8 cellular contexts compared by ENCODE assay signal in genomic region chr14:68784298-68784910, GRCh38. TPM values are rescaled to one million over a fixed set of nuclear protein-coding genes. Genes with fewer than 3 reads are reported as not detected.
DNase-seq lines count a peak whose midpoint lies in the region; ATAC-seq and TF ChIP-seq lines count a peak whose summit lies in the region.

No MANE protein-coding gene starts in this region.

- ATAC-seq in stimulated activated effector memory CD8-positive, alpha-beta T cell treated with anti-CD3 and anti-CD28 coated beads, Interleukin-12 subunit alpha, Interleukin-12 subunit beta, amount 100 ng/mL, for 72 hours, result no peak

- peaks cover 0 to 28% (median 19%) of the 10 kb centered on the region in 4 donors for H3K36me3 ChIP-seq in esophagus muscularis mucosa
- H3K36me3 ChIP-seq in rectal smooth muscle tissue (ENCODE audit: control insufficient read depth, insufficient read depth, low read length), result peaks cover 10% of the 10 kb centered on the region

- TF ChIP-seq EP300 in esophagus muscularis mucosa (IDR thresholded peaks at IDR 0.05), result no peak

- peak; percentile 99 for DNase-seq in Caki2 (ENCODE audit: low read depth)
- peak; percentile 81 for DNase-seq in HuH-7.5 (ENCODE audit: low spot score)
- DNase-seq in esophagus muscularis mucosa (ENCODE audit: extremely low spot score), result peak; percentile 90
- DNase-seq in NCI-H446 (lab: John Stamatoyannopoulos, UW), result no peak
- DNase-seq in G401 (ENCODE audit: low spot score), result no peak
- DNase-seq in stimulated activated effector memory CD8-positive, alpha-beta T cell treated with anti-CD3 and anti-CD28 coated beads, Interleukin-12 subunit alpha, Interleukin-12 subunit beta, amount 100 ng/mL, for 72 hours (ENCODE audit: low spot score in 2 of 2), result no peak
- DNase-seq in NCI-H82 treated with DMSO at 0.1 percent for 48 hours (lab: John Stamatoyannopoulos, UW; ENCODE audit: unreplicated experiment), result no peak

- no peak overlapping the region for H3K4me3 ChIP-seq in esophagus muscularis mucosa
- peak overlapping the region; percentile 2 for H3K4me3 ChIP-seq in rectal smooth muscle tissue (ENCODE audit: low read length)

- peaks cover 84% of the 10 kb centered on the region for H3K4me1 Mint-ChIP-seq in stimulated activated effector memory CD8-positive, alpha-beta T cell treated with anti-CD3 and anti-CD28 coated beads, Interleukin-12 subunit alpha, Interleukin-12 subunit beta, amount 100 ng/mL, for 72 hours

- H3K9me3 ChIP-seq in esophagus muscularis mucosa, result no peaks in the 10 kb centered on the region

- no peak overlapping the region for H3K4me3 Mint-ChIP-seq in stimulated activated effector memory CD8-positive, alpha-beta T cell treated with anti-CD3 and anti-CD28 coated beads, Interleukin-12 subunit alpha, Interleukin-12 subunit beta, amount 100 ng/mL, for 72 hours

- no peaks in the 10 kb centered on the region for H3K27me3 ChIP-seq in esophagus muscularis mucosa
- H3K27me3 ChIP-seq in rectal smooth muscle tissue (ENCODE audit: control insufficient read depth, insufficient read depth, low read length), result no peaks in the 10 kb centered on the region

- no peak overlapping the region for H3K27ac Mint-ChIP-seq in stimulated activated effector memory CD8-positive, alpha-beta T cell treated with anti-CD3 and anti-CD28 coated beads, Interleukin-12 subunit alpha, Interleukin-12 subunit beta, amount 100 ng/mL, for 72 hours

- H3K27ac ChIP-seq in esophagus muscularis mucosa (replicated peaks in 1 of 4), result peak overlapping the region; percentile 99 to 100 (median 100)
- peak overlapping the region; percentile 72 for H3K27ac ChIP-seq in rectal smooth muscle tissue (ENCODE audit: low read depth, low read length)

- intact Hi-C loops in esophagus muscularis mucosa (cut with DNase I), result loop anchor here (5.0 to 10.0 kb wide), 2 partner anchors 397 to 640 kb away; no protein-coding TSS in a partner anchor

- H3K4me1 ChIP-seq in esophagus muscularis mucosa, result peaks cover 34 to 78% (median 72%) of the 10 kb centered on the region in 4 donors
- peaks cover 25% of the 10 kb centered on the region for H3K4me1 ChIP-seq in rectal smooth muscle tissue (ENCODE audit: control insufficient read depth, insufficient read depth, low read length)

- no peaks in the 10 kb centered on the region for H3K9me3 Mint-ChIP-seq in stimulated activated effector memory CD8-positive, alpha-beta T cell treated with anti-CD3 and anti-CD28 coated beads, Interleukin-12 subunit alpha, Interleukin-12 subunit beta, amount 100 ng/mL, for 72 hours

- H3K36me3 Mint-ChIP-seq in stimulated activated effector memory CD8-positive, alpha-beta T cell treated with anti-CD3 and anti-CD28 coated beads, Interleukin-12 subunit alpha, Interleukin-12 subunit beta, amount 100 ng/mL, for 72 hours, result peaks cover 37% of the 10 kb centered on the region

- 63% methylated on average over 5 of the region's 5 CpGs for WGBS in esophagus muscularis mucosa

- no peak for TF ChIP-seq POLR2A in esophagus muscularis mucosa (IDR thresholded peaks at IDR 0.05; ENCODE audit: low read depth)

- TF ChIP-seq CTCF in esophagus muscularis mucosa (IDR thresholded peaks at IDR 0.05), result no peak

- in situ Hi-C loops in Caki2 (cut with HindIII; ENCODE audit: low pct_unique_long_range_greater_than_20kb, low sequenced_read_pairs) (no loop called here), G401 (cut with HindIII; ENCODE audit: low sequenced_read_pairs) (no loop called here)

- H3K9ac ChIP-seq in rectal smooth muscle tissue (ENCODE audit: low read length), result no peak overlapping the region

RNA-seq across cellular contexts. Expression of gene ZFP36L1, which starts 8.5 kb away (rescaled TPM):
- total RNA-seq in Caki2 (2014; rRNA removed; shearing (Covaris generic); ENCODE audit: low replicate concordance), result 31.6 and 102 TPM in 2 replicates
- 100 to 1,000 TPM; 191 to 704 (median 444) TPM for total RNA-seq in esophagus muscularis mucosa
- total RNA-seq in G401 (2014; rRNA removed; shearing (Covaris generic)), result 7.8 and 28.6 TPM in 2 replicates

Comparison
In these comparisons a context has a peak if more than half of its experiments do, and no peak if none do; other contexts are left out.
1. DNase-seq: peak in Caki2 (single experiment), HuH-7.5 (single experiment) and esophagus muscularis mucosa (single experiment); none in NCI-H446 (0 of 2), G401 (single experiment), stimulated activated effector memory CD8-positive, alpha-beta T cell treated with anti-CD3 and anti-CD28 coated beads, Interleukin-12 subunit alpha, Interleukin-12 subunit beta, amount 100 ng/mL, for 72 hours (0 of 2) and NCI-H82 treated with DMSO at 0.1 percent for 48 hours (single experiment).